Comparison of ENCODE assay signal across 21 cellular contexts in genomic region chr15:57728436-57728835, GRCh38.
"Had no signal": no experiment of that assay in that cellular context is flagged by ENCODE, and none has a peak within 500 bp of the region (broad histone marks: within the 10 kb centered on the region; RNA-seq: fewer than 3 reads in every experiment).

No MANE protein-coding gene starts in this region.

- H3K4me1 ChIP-seq: adrenal gland, ascending aorta, prostate gland had no signal

- H3K27me3 Mint-ChIP-seq: activated naive CD8-positive, alpha-beta T cell treated with anti-CD3 and anti-CD28 coated beads for 36 hours; brain; naive B cell had no signal

- DNase-seq: activated CD4-positive, alpha-beta T cell treated with anti-CD3 and anti-CD28 coated beads for 4 hours; activated CD4-positive, alpha-beta T cell treated with anti-CD3 and anti-CD28 coated beads, Interleukin-2, amount 50 U/mL, for 4 hours; activated effector memory CD4-positive, alpha-beta T cell treated with anti-CD3 and anti-CD28 coated beads, Interleukin-2, amount 50 U/mL, for 16 hours; activated naive CD4-positive, alpha-beta T cell treated with anti-CD3 and anti-CD28 coated beads for 36 hours; activated naive CD8-positive, alpha-beta T cell treated with anti-CD3 and anti-CD28 coated beads for 36 hours; activated T-cell treated with anti-CD3 and anti-CD28 coated beads for 4 hours; adrenal gland; foreskin keratinocyte; heart right ventricle; kidney glomerular epithelial cell; left ventricle myocardium inferior; naive B cell; pancreas; sigmoid colon; stimulated activated naive CD4-positive, alpha-beta T cell treated with Interleukin-2 at 50 U/mL for 16 hours had no signal

- H3K4me3 ChIP-seq: adrenal gland, ascending aorta, heart right ventricle, left ventricle myocardium inferior, pancreas, prostate gland, sigmoid colon, tibial nerve had no signal

- H3K27ac Mint-ChIP-seq: activated naive CD4-positive, alpha-beta T cell treated with anti-CD3 and anti-CD28 coated beads for 36 hours; activated naive CD8-positive, alpha-beta T cell treated with anti-CD3 and anti-CD28 coated beads for 36 hours; brain; mesothelial cell of epicardium had no signal

- H3K4me1 Mint-ChIP-seq: naive B cell had no signal

- H3K9me3 ChIP-seq: pancreas, prostate gland had no signal

- H3K27ac ChIP-seq: adrenal gland, ascending aorta, foreskin keratinocyte, heart right ventricle, left ventricle myocardium inferior, pancreas, prostate gland, sigmoid colon, tibial nerve, VCaP had no signal

- H3K27me3 ChIP-seq: adrenal gland, ascending aorta, foreskin keratinocyte, heart right ventricle, pancreas, sigmoid colon, tibial nerve had no signal

- H3K9me3 Mint-ChIP-seq: activated naive CD4-positive, alpha-beta T cell treated with anti-CD3 and anti-CD28 coated beads for 36 hours had no signal

- ATAC-seq: foreskin keratinocyte, pancreas had no signal

- H3K4me3 Mint-ChIP-seq: activated naive CD4-positive, alpha-beta T cell treated with anti-CD3 and anti-CD28 coated beads for 36 hours; activated naive CD8-positive, alpha-beta T cell treated with anti-CD3 and anti-CD28 coated beads for 36 hours; brain; mesothelial cell of epicardium; naive B cell had no signal

- H3K36me3 ChIP-seq: adrenal gland, ascending aorta, pancreas, prostate gland, sigmoid colon had no signal
